In the genomic region with DNA sequence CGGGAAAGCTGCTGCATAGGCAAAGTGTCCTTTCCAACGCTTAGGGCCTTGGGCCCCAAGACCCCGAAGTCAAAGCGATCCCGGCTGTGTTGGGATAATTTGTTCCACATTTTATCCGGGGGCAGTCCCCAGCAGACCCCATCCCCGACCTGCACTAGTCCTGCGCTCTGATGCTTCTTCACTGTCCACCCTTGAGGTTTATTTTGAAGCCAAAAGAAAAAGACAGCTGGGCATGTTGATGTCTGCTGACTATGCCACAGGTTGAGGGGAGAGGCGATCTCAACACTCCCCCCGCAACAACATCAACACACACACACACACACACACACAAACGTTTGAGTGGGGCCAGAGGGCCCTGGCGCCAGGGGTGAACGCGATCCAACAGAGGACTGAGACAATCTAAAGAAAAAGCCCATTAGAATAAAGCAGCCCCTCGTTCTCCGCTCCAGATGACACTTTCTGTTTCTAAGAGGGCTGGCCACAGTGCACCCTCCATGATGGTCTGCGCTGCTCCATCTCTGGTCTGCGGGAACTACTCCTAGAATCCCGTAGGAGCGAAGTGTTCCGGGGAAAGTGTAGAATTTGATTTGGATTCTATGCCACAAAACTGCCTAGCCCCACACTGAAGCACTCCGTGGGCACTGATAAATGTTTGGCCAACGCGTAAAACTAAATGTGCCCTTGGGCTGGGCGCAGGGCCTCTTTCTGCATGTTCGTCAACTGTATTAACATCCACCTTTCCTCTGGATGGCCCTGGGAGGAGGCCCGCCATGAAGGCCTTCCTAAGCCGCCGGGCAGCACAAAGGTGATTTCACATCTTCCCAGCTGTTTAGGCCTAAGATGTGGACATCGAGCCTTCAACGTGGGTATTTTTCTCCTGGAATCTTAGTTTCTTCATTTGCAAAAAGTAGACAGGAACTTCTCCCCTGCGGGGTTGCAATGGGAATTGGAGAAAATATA, we compare ENCODE assay signal across 11 cellular contexts. TPM values are rescaled to one million over a fixed set of nuclear protein-coding genes. Genes with fewer than 3 reads are reported as not detected.
A peak's percentile ranks its signal among the peaks of the same experiment; 100 is the strongest.
DNase-seq lines count a peak whose midpoint lies in the region; ATAC-seq and TF ChIP-seq lines count a peak whose summit lies in the region.
"Had no signal": no experiment of that assay in that cellular context is flagged by ENCODE, and none has a peak within 500 bp of the region (broad histone marks: within the 10 kb centered on the region; RNA-seq: fewer than 3 reads in every experiment).

No MANE protein-coding gene starts in this region.

- H3K9ac ChIP-seq in PC-3 (ENCODE audit: low read length) = no peak overlapping the region

- H3K36me3 Mint-ChIP-seq in progenitor cell of endocrine pancreas (ENCODE audit: insufficient read depth) = no peaks in the 10 kb centered on the region

- no peak overlapping the region for H2AFZ ChIP-seq in PC-3 (ENCODE audit: low read length)

- no peaks in the 10 kb centered on the region for H3F3A ChIP-seq in PC-3 (ENCODE audit: low read length, unreplicated experiment)

- peaks cover 10% of the 10 kb centered on the region for H3K79me2 ChIP-seq in PC-3 (ENCODE audit: low read length)

- peaks cover 87% of the 10 kb centered on the region for H3K27me3 Mint-ChIP-seq in progenitor cell of endocrine pancreas

- intact Hi-C loops in PC-3 (cut with micrococcal nuclease) = no loop called here

- peaks cover 15% of the 10 kb centered on the region for H3K4me1 Mint-ChIP-seq in progenitor cell of endocrine pancreas (ENCODE audit: low read depth)

- no peaks in the 10 kb centered on the region for H3K9me2 ChIP-seq in PC-3 (replicated peaks; ENCODE audit: low read length)

- no peaks in the 10 kb centered on the region for H3K9me3 Mint-ChIP-seq in progenitor cell of endocrine pancreas (ENCODE audit: low read depth)

- peak; percentile 47 for DNase-seq in ELF-1 (ENCODE audit: low read depth, low spot score)
- DNase-seq in PC-3 = no peak
- DNase-seq in fibroblast of peridontal ligament (ENCODE audit: extremely low read depth) = peak; percentile 63
- no peak for DNase-seq in progenitor cell of endocrine pancreas (ENCODE audit: low spot score, unreplicated experiment)
- DNase-seq in NCI-H1092 (lab: John Stamatoyannopoulos, UW) = no peak
- DNase-seq in SW 1271 (lab: John Stamatoyannopoulos, UW) = no peak
- DNase-seq in germinal center (ENCODE audit: low spot score) = no peak
- DNase-seq: activated CD8-positive, alpha-beta memory T cell treated with anti-CD3 and anti-CD28 coated beads, Interleukin-2, amount 50 U/mL, for 4 hours; NCI-H1694 treated with DMSO at 0.1 percent for 48 hours; SIG-M5 had no signal

- H3K4me2 ChIP-seq in PC-3 (ENCODE audit: low read length) = no peak overlapping the region; the same call in 1 of the 2 replicates

- BruUV-seq in PC-3 (replicated peaks; lab: Mats Ljungman, UMichigan) = TSS peak; percentile 50

- TF ChIP-seq CTCF in PC-3 (conservative IDR thresholded peaks at IDR 0.05; ENCODE audit: low read depth, low read length) (no peak), progenitor cell of endocrine pancreas (IDR thresholded peaks at IDR 0.05; ENCODE audit: unreplicated experiment) (no peak)

- no peak overlapping the region for H3K27ac ChIP-seq in PC-3 (ENCODE audit: low read length)

- peaks cover 3% of the 10 kb centered on the region; the same call in 1 of the 2 replicates for H3K4me1 ChIP-seq in PC-3 (ENCODE audit: insufficient read depth, low read length)

- POLR2A ChIA-PET in PC-3 (lab: Charles Lee; ENCODE audit: unreplicated experiment) = no interaction called here

- H3K36me3 ChIP-seq in PC-3 (ENCODE audit: low read depth, low read length) = no peaks in the 10 kb centered on the region

- H3K4me3 Mint-ChIP-seq in progenitor cell of endocrine pancreas (ENCODE audit: low read depth) = peak overlapping the region; percentile 70

- H3K27ac Mint-ChIP-seq in progenitor cell of endocrine pancreas = no peak overlapping the region

- H3K9me3 ChIP-seq in PC-3 (ENCODE audit: low read length) = no peaks in the 10 kb centered on the region

- ATAC-seq in PC-3 = no peak
- no peak for ATAC-seq in HG03460 (IDR thresholded peaks at IDR 0.05; ENCODE audit: unreplicated experiment)

- H3K27me3 ChIP-seq in PC-3 (ENCODE audit: low read length) = no peaks in the 10 kb centered on the region

- CTCF ChIA-PET in PC-3 (lab: Charles Lee) = no interaction called here

- H3K4me3 ChIP-seq in PC-3 (ENCODE audit: low read length) = no peak overlapping the region

- H4K20me1 ChIP-seq in PC-3 (ENCODE audit: low read length) = no peaks in the 10 kb centered on the region

RNA-seq across cellular contexts. Expression of a gene that starts 2.4 kb away (rescaled TPM):
- total RNA-seq in PC-3 (2014; rRNA removed) = 7.5 and 10.4 TPM in 2 replicates
- 2.9 and 5.0 TPM in 2 replicates for total RNA-seq in progenitor cell of endocrine pancreas

Comparison
In these comparisons a context has a peak if more than half of its experiments do, and no peak if none do; other contexts are left out.
1. DNase-seq: peak in ELF-1 (single experiment) and fibroblast of peridontal ligament (single experiment); none in PC-3 (single experiment), progenitor cell of endocrine pancreas (single experiment), NCI-H1092 (single experiment), SW 1271 (0 of 2) and germinal center (single experiment).